ENCODE assay signal across 8 cellular contexts in the genomic region with DNA sequence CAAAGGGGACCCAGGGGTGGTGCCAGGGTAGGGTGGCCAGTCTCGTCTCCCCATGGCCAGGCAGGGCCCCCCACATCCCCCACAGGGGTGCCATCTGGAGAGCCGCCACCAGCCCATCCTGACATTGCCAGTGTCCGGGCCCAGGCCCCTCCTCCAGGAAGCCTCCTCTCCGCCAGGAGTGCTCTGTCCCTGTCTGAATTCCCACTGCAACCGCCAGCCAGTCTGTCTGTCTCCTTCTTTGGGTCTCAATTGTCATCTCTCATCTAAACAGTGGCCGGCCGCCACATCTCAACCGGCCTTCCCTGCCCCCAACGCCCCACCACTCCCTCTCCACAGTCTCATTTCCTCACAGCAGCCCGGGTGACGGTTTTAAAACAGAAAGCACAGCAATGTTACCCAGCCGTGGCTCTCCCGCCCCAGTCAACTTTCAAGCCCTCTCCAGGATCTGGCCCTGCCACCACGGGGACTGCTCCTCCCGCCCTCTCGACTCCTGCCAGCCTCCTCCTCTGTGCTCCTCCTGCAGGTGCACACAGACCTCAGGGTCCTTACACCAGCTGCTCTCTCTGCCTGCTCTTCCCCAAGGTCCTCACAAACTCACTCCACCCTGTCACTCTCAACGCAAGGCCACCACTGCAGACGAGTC.
A peak's percentile ranks its signal among the peaks of the same experiment; 100 is the strongest.
DNase-seq lines count a peak whose midpoint lies in the region; ATAC-seq lines count a peak whose summit lies in the region.

No MANE protein-coding gene starts in this region.

- peak; percentile 40 for ATAC-seq in GM21390 (IDR thresholded peaks at IDR 0.05; ENCODE audit: unreplicated experiment)

- DNase-seq in ELF-1 (ENCODE audit: low read depth, low spot score) (peak; percentile 50), globus pallidus (ENCODE audit: low spot score) (peak; percentile 39), NK-92 (lab: John Stamatoyannopoulos, UW; ENCODE audit: unreplicated experiment) (no peak), HCEC 1CT (no peak)
- DNase-seq in activated CD4-positive, alpha-beta T cell treated with anti-CD3 and anti-CD28 coated beads for 48 hours: peak; percentile 68
- peak; percentile 50 for DNase-seq in stimulated activated CD4-positive, alpha-beta T cell treated with anti-CD3 and anti-CD28 coated beads, Interleukin-4, amount 100 ng/mL, for 24 hours

- no peaks in the 10 kb centered on the region for H3K9me3 ChIP-seq in KOPT-K1 (ENCODE audit: insufficient read depth, low read length, poor library complexity, severe bottlenecking)

- peak overlapping the region; percentile 99 for H3K27ac ChIP-seq in KOPT-K1 (ENCODE audit: low read depth, low read length, poor library complexity, severe bottlenecking)

- no peaks in the 10 kb centered on the region for H3K36me3 ChIP-seq in KOPT-K1 (ENCODE audit: insufficient read depth, low read length)

Comparison
In these comparisons a context has a peak if more than half of its experiments do, and no peak if none do; other contexts are left out.
1. DNase-seq: peak in ELF-1 (single experiment), activated CD4-positive, alpha-beta T cell treated with anti-CD3 and anti-CD28 coated beads for 48 hours (single experiment), globus pallidus (single experiment) and stimulated activated CD4-positive, alpha-beta T cell treated with anti-CD3 and anti-CD28 coated beads, Interleukin-4, amount 100 ng/mL, for 24 hours (single experiment); none in NK-92 (single experiment) and HCEC 1CT (single experiment).